In the genomic region with DNA sequence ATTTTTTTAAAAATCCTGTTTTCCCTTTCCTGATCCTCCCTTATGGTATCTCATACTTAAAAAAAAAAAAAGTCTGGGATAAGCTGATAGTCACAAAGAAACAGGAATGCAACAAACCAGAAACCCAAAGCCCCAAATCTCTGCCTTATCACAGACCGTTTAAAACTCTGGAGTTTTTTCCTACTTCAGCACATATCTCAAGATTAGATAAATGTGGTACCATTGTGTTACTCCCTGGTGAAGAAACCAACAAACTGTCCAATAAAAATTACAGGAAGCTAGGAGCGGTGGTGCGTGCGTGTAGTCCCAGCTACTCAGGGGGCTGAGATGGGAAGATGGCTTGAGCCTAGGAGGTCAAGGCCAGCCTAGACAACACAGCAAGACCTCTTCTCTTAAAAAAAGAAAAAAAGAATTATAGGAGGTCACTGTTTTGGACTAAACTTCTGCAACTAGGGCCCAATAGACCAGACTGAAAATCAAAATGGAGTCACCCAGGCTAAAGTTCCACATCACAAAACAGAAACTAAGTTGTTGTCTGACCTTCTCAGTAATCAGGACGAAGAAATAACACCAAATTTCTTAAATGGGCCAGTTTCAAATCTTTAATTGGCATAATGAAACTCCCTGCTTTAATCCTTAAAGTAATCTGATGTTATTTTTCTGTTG, we compare ENCODE assay signal across 8 cellular contexts. TPM values are rescaled to one million over a fixed set of nuclear protein-coding genes. Genes with fewer than 3 reads are reported as not detected.
DNase-seq lines count a peak whose midpoint lies in the region; ATAC-seq and TF ChIP-seq lines count a peak whose summit lies in the region.

No MANE protein-coding gene starts in this region.

- H2AK9ac ChIP-seq in IMR-90 (replicated peaks; ENCODE audit: low read depth, low read length, poor library complexity), result no peak overlapping the region

- no peaks in the 10 kb centered on the region for H3K27me3 ChIP-seq in IMR-90 (ENCODE audit: control insufficient read depth, insufficient read depth, low read length)
- no peaks in the 10 kb centered on the region for H3K27me3 ChIP-seq in adipocyte (replicated peaks; ENCODE audit: control insufficient read depth, insufficient read depth, low read length)
- no peaks in the 10 kb centered on the region for H3K27me3 ChIP-seq in subcutaneous abdominal adipose tissue (ENCODE audit: control insufficient read depth in 5 of 5, insufficient read depth in 4 of 5, low read length in 5 of 5)
- H3K27me3 ChIP-seq in BE2C, result no peaks in the 10 kb centered on the region

- H3K36me3 ChIP-seq in IMR-90 (ENCODE audit: control insufficient read depth, insufficient read depth, low read length) (no peaks in the 10 kb centered on the region), adipocyte (ENCODE audit: control insufficient read depth, insufficient read depth, low read length, severe bottlenecking) (no peaks in the 10 kb centered on the region), subcutaneous abdominal adipose tissue (ENCODE audit: control insufficient read depth in 5 of 5, insufficient read depth in 5 of 5, low read length in 5 of 5) (no peaks in the 10 kb centered on the region), BE2C (no peaks in the 10 kb centered on the region)

- H3K18ac ChIP-seq in IMR-90 (ENCODE audit: low read depth, low read length), result peak overlapping the region; percentile 14; the same call in 1 of the 2 replicates

- no peak overlapping the region; the same call in 1 of the 2 replicates for H3K56ac ChIP-seq in IMR-90 (ENCODE audit: extremely low read depth, insufficient read depth, low read length)

- peak overlapping the region; percentile 45; the same call in 1 of the 2 replicates for H3K27ac ChIP-seq in IMR-90 (ENCODE audit: insufficient read depth, low read length)
- peak overlapping the region; percentile 72 for H3K27ac ChIP-seq in subcutaneous abdominal adipose tissue (ENCODE audit: low read depth, low read length)

- H2BK5ac ChIP-seq in IMR-90 (ENCODE audit: low read depth, low read length, poor library complexity, severe bottlenecking), result peak overlapping the region; percentile 74

- no peak overlapping the region; the same call in 1 of the 2 replicates for H4K91ac ChIP-seq in IMR-90 (ENCODE audit: insufficient read depth, low read depth, low read length)

- POLR2A ChIA-PET in IMR-90 (lab: Charles Lee; ENCODE audit: unreplicated experiment), result interaction anchor here (0.5 to 0.7 kb wide), 3 partner anchors 102 to 1516 kb away, joined by 4 to 8 read pairs (median 7); no protein-coding TSS in a partner anchor

- H3K4me1 ChIP-seq in IMR-90 (ENCODE audit: control insufficient read depth, insufficient read depth, low read length), result peaks cover 7% of the 10 kb centered on the region; the same call in 1 of the 2 replicates
- peaks cover 27% of the 10 kb centered on the region for H3K4me1 ChIP-seq in adipocyte (ENCODE audit: control insufficient read depth, insufficient read depth, low read length)
- H3K4me1 ChIP-seq in subcutaneous abdominal adipose tissue (ENCODE audit: control insufficient read depth in 5 of 5, insufficient read depth in 5 of 5, low read length in 5 of 5), result peaks cover 4 to 40% (median 15%) of the 10 kb centered on the region in 5 donors
- no peaks in the 10 kb centered on the region for H3K4me1 ChIP-seq in BE2C

- peak overlapping the region; percentile 87 for H2BK120ac ChIP-seq in IMR-90 (ENCODE audit: low read depth, low read length)

- peak overlapping the region; percentile 90; the same call in 1 of the 2 replicates for H3K4ac ChIP-seq in IMR-90 (ENCODE audit: low read depth, low read length)

- DNase-seq in IMR-90 (no peak), adipocyte (ENCODE audit: low read depth) (no peak), left colon (no peak), NCI-H1092 treated with DMSO at 0.1 percent for 48 hours (lab: John Stamatoyannopoulos, UW) (no peak), BE2C (no peak)

- CTCF ChIA-PET in IMR-90 (lab: Yijun Ruan, JAX), result interaction anchor here (0.6 to 0.7 kb wide), 2 partner anchors 83 to 415 kb away, joined by 3 to 4 read pairs; no protein-coding TSS in a partner anchor

- no peak overlapping the region for H3K4me2 ChIP-seq in IMR-90 (ENCODE audit: low read depth, low read length)

- dilution Hi-C loops in IMR-90 (cut with HindIII; ENCODE audit: low sequenced_read_pairs, unreplicated experiment), result no loop called here

- peaks cover 14% of the 10 kb centered on the region for H3K9me1 ChIP-seq in IMR-90 (ENCODE audit: insufficient read depth, low read length)

- no peaks in the 10 kb centered on the region for H3K9me3 ChIP-seq in IMR-90 (ENCODE audit: control insufficient read depth, insufficient read depth, low read length)
- H3K9me3 ChIP-seq in adipocyte (ENCODE audit: control insufficient read depth, low read length), result no peaks in the 10 kb centered on the region
- no peaks in the 10 kb centered on the region for H3K9me3 ChIP-seq in subcutaneous abdominal adipose tissue (ENCODE audit: control insufficient read depth in 5 of 5, low read length in 5 of 5)
- H3K9me3 ChIP-seq in BE2C, result no peaks in the 10 kb centered on the region

- peak overlapping the region; percentile 82; the same call in 1 of the 3 replicates for H2BK15ac ChIP-seq in IMR-90 (ENCODE audit: low read depth, low read length)

- no peak overlapping the region for H2AFZ ChIP-seq in IMR-90 (replicated peaks; ENCODE audit: low read length, poor library complexity)

- in situ Hi-C loops in IMR-90 (cut with MboI; ENCODE audit: low sequenced_read_pairs), result no loop called here

- no peak overlapping the region; the same call in none of the 2 replicates for H4K5ac ChIP-seq in IMR-90 (ENCODE audit: low read depth, low read length)

- no peak for TF ChIP-seq RAD21 in IMR-90 (IDR thresholded peaks at IDR 0.05; ENCODE audit: low read length)

- no peak for TF ChIP-seq POLR2A in IMR-90 (IDR thresholded peaks at IDR 0.05; ENCODE audit: low read depth, low read length)

- intact Hi-C loops in IMR-90 (cut with micrococcal nuclease) (loop anchor here (2.0 kb wide), 1 partner anchor 43 kb away; no protein-coding TSS in a partner anchor), left colon (cut with DNase I, micrococcal nuclease) (no loop called here)

- peak overlapping the region; percentile 78; the same call in 1 of the 2 replicates for H2BK20ac ChIP-seq in IMR-90 (ENCODE audit: low read depth, low read length)

- no peaks in the 10 kb centered on the region for H3K79me1 ChIP-seq in IMR-90 (ENCODE audit: low read depth in 1 of 2, low read length in 2 of 2)

- H3K4me3 ChIP-seq in IMR-90 (ENCODE audit: insufficient read depth, low read depth, low read length) (no peak overlapping the region), adipocyte (ENCODE audit: low read length) (peak overlapping the region; percentile 18), subcutaneous abdominal adipose tissue (ENCODE audit: low read depth in 1 of 5, low read length in 5 of 5) (no peak overlapping the region), BE2C (ENCODE audit: low read depth, low read length) (no peak overlapping the region)

- TF ChIP-seq CTCF in IMR-90 (conservative IDR thresholded peaks at IDR 0.05; ENCODE audit: low read depth, low read length) (no peak), BE2C (IDR thresholded peaks at IDR 0.05; ENCODE audit: low read depth, low read length) (no peak)

- no TSS peak for BruUV-seq in IMR-90 (replicated peaks; lab: Mats Ljungman, UMichigan)

- peak overlapping the region; percentile 92; the same call in 1 of the 2 replicates for H2AK5ac ChIP-seq in IMR-90 (ENCODE audit: low read depth, low read length)

- H3K9ac ChIP-seq in IMR-90 (ENCODE audit: low read depth, low read length) (no peak overlapping the region), adipocyte (ENCODE audit: low read length) (peak overlapping the region; percentile 66), subcutaneous abdominal adipose tissue (ENCODE audit: low read length in 5 of 5) (no peak overlapping the region)

- H3K23ac ChIP-seq in IMR-90 (ENCODE audit: low read depth, low read length), result no peak overlapping the region

- peak overlapping the region; percentile 37 to 84; a peak in 3 of 4 replicates for H4K8ac ChIP-seq in IMR-90 (ENCODE audit: low read depth in 2 of 2, low read length in 2 of 2)

- ATAC-seq in IMR-90 (ENCODE audit: low read depth), result no peak; the same call in 1 of the 2 replicates
- ATAC-seq in left colon, result peak; percentile 9
- ATAC-seq in GM21737 (IDR thresholded peaks at IDR 0.05; ENCODE audit: unreplicated experiment), result no peak
- no peak for ATAC-seq in HG03159 (IDR thresholded peaks at IDR 0.05; ENCODE audit: unreplicated experiment)

- H3K14ac ChIP-seq in IMR-90 (replicated peaks; ENCODE audit: low read depth, low read length), result peak overlapping the region; percentile 82; the same call in 1 of the 2 replicates

- H4K20me1 ChIP-seq in IMR-90 (ENCODE audit: insufficient read depth, low read length), result no peaks in the 10 kb centered on the region

- WGBS in IMR-90 (ENCODE audit: extremely low coverage in 2 of 2, insufficient read length in 1 of 2), 2 experiments, result no CpG with 5 or more reads among the region's 5 CpGs

TF ChIP-seq in IMR-90, 13 proteins besides CTCF, POLR2A, EP300 and RAD21 (continues in another document):
- TF ChIP-seq MXI1 (IDR thresholded peaks at IDR 0.05; ENCODE audit: borderline replicate concordance, low read depth, low read length), result no peak
- TF ChIP-seq, protein P1, sequence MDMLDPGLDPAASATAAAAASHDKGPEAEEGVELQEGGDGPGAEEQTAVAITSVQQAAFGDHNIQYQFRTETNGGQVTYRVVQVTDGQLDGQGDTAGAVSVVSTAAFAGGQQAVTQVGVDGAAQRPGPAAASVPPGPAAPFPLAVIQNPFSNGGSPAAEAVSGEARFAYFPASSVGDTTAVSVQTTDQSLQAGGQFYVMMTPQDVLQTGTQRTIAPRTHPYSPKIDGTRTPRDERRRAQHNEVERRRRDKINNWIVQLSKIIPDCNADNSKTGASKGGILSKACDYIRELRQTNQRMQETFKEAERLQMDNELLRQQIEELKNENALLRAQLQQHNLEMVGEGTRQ (IDR thresholded peaks at IDR 0.05; ENCODE audit: low read depth, low read length), result no peak
- TF ChIP-seq SMC3 (IDR thresholded peaks at IDR 0.05; ENCODE audit: low read depth, low read length), result no peak
- TF ChIP-seq RCOR1 (IDR thresholded peaks at IDR 0.05; ENCODE audit: insufficient replicate concordance, low read length), result no peak
- TF ChIP-seq CHD1 (IDR thresholded peaks at IDR 0.05; ENCODE audit: low read depth, low read length), result no peak
- no peak for TF ChIP-seq BHLHE40 (IDR thresholded peaks at IDR 0.05; ENCODE audit: low read depth, low read length)
- no peak for TF ChIP-seq NFE2L2 (IDR thresholded peaks at IDR 0.05; ENCODE audit: low read depth, low read length)
- no peak for TF ChIP-seq MAZ (IDR thresholded peaks at IDR 0.05; ENCODE audit: borderline replicate concordance, low read depth, low read length)
- TF ChIP-seq FOS (IDR thresholded peaks at IDR 0.05; ENCODE audit: low read depth, low read length), result no peak
- no peak for TF ChIP-seq MAFK (IDR thresholded peaks at IDR 0.05; ENCODE audit: low read depth, low read length)

RNA-seq across cellular contexts. Expression of a gene that starts 51.9 kb away (rescaled TPM):
- total RNA-seq in IMR-90 (2012; rRNA removed) (0.83 and 1.1 TPM in 2 replicates), left colon (100 to 1,000 TPM; 301 to 304 TPM)
- polyA plus RNA-seq in IMR-90 (2012; rRNA removed), result 0.44 and 0.59 TPM in 2 replicates
- polyA plus RNA-seq in IMR-90 (2012; cell fraction: cytosol; rRNA removed), result 1.1 and 1.6 TPM in 2 replicates
- 0.41 and 0.99 TPM in 2 replicates for polyA plus RNA-seq in IMR-90 (2012; cell fraction: nucleus; rRNA removed; ENCODE audit: low replicate concordance)
- polyA plus RNA-seq in BE2C (2012; ENCODE audit: insufficient read depth, insufficient read length, low read depth), result not detected

Comparison
In these comparisons a context has a peak if more than half of its experiments do, and no peak if none do; other contexts are left out.
1. RNA of a gene that starts 51.9 kb away (total RNA-seq): 301 to 304 TPM in left colon; 0.83 to 1.1 TPM in IMR-90; every median in the first group is over 100 times any median in the second.